In genomic region chr3:46848271-46849097, GRCh38 we compare ENCODE assay signal across 8 cellular contexts. TPM values are rescaled to one million over a fixed set of nuclear protein-coding genes. Genes with fewer than 3 reads are reported as not detected.
A peak's percentile ranks its signal among the peaks of the same experiment; 100 is the strongest.
DNase-seq lines count a peak whose midpoint lies in the region; ATAC-seq and TF ChIP-seq lines count a peak whose summit lies in the region.

No MANE protein-coding gene starts in this region.

- peaks cover 3% of the 10 kb centered on the region for H3K27me3 Mint-ChIP-seq in nephron progenitor cell (ENCODE audit: low read depth, poor library complexity)

- peak; percentile 95 for DNase-seq in ELF-1 (ENCODE audit: low read depth, low spot score)
- DNase-seq in NAMALWA (ENCODE audit: low spot score), result peak; percentile 10
- peak; percentile 61 for DNase-seq in dermis blood vessel endothelial cell
- DNase-seq in nephron progenitor cell, result peak; percentile 45
- no peak for DNase-seq in activated gamma-delta T cell treated with Interleukin-2 at 50 U/mL for 16 hours
- DNase-seq in activated gamma-delta T cell (lab: John Stamatoyannopoulos, UW), result no peak

- H3K9me3 Mint-ChIP-seq in nephron progenitor cell, result peaks cover 9% of the 10 kb centered on the region

- peaks cover 53% of the 10 kb centered on the region for H3K4me1 Mint-ChIP-seq in nephron progenitor cell

- H3K27ac Mint-ChIP-seq in nephron progenitor cell, result peak overlapping the region; percentile 73

- peak; percentile 27 for TF ChIP-seq CTCF in nephron progenitor cell (IDR thresholded peaks at IDR 0.05)

- H3K4me3 Mint-ChIP-seq in nephron progenitor cell, result peak overlapping the region; percentile 40

- ATAC-seq in HG03457 (IDR thresholded peaks at IDR 0.05; ENCODE audit: unreplicated experiment) (no peak), HG03196 (IDR thresholded peaks at IDR 0.05; ENCODE audit: unreplicated experiment) (no peak)

- peaks cover 4% of the 10 kb centered on the region for H3K36me3 Mint-ChIP-seq in nephron progenitor cell (ENCODE audit: low read depth)

RNA-seq across cellular contexts. Expression of gene MYL3, which starts 14.8 kb away (rescaled TPM):
- total RNA-seq in dermis blood vessel endothelial cell, result 0.14 TPM in 1 of 2 replicates, not detected in the other

RNA-seq across cellular contexts. Expression of gene PTH1R, which starts 29.0 kb away (rescaled TPM):
- 0.19 and 0.85 TPM in 2 replicates for total RNA-seq in dermis blood vessel endothelial cell

Comparison
In these comparisons a context has a peak if more than half of its experiments do, and no peak if none do; other contexts are left out.
1. DNase-seq: peak in ELF-1 (single experiment), NAMALWA (single experiment), dermis blood vessel endothelial cell (single experiment) and nephron progenitor cell (single experiment); none in activated gamma-delta T cell treated with Interleukin-2 at 50 U/mL for 16 hours (single experiment) and activated gamma-delta T cell (single experiment).